ENCODE assay signal across 28 cellular contexts in genomic region chr14:34137001-34137400, GRCh38.
DNase-seq lines count a peak whose midpoint lies in the region; FAIRE-seq and TF ChIP-seq lines count a peak whose summit lies in the region.
"Had no signal": no experiment of that assay in that cellular context is flagged by ENCODE, and none has a peak within 500 bp of the region (broad histone marks: within the 10 kb centered on the region; RNA-seq: fewer than 3 reads in every experiment).

No MANE protein-coding gene starts in this region.

- no peak for FAIRE-seq in GM12892 (lab: Jason Lieb, UNC)
- FAIRE-seq: kidney had no signal

- no peak for TF ChIP-seq CTCF in epithelial cell of esophagus (IDR thresholded peaks at IDR 0.05; ENCODE audit: insufficient read depth, low read depth, low read length, missing control alignments)

- DNase-seq in Ammon's horn (ENCODE audit: low spot score) (peak; percentile 22), ELF-1 (ENCODE audit: low read depth, low spot score) (peak; percentile 58), NCI-H2227 treated with DMSO at 0.1 percent for 48 hours (lab: John Stamatoyannopoulos, UW) (peak; percentile 20), epithelial cell of esophagus (ENCODE audit: low read depth) (peak; percentile 45), KG1 (lab: John Stamatoyannopoulos, UW) (no peak), GM12892 (ENCODE audit: insufficient read length) (no peak), cerebellar nuclear complex (lab: John Stamatoyannopoulos, UW) (no peak)
- DNase-seq: activated CD4-positive, alpha-beta T cell treated with anti-CD3 and anti-CD28 coated beads, Interleukin-2, amount 50 U/mL, for 1 hour; activated CD4-positive, CD25-positive, alpha-beta regulatory T cell; activated gamma-delta T cell; activated naive CD8-positive, alpha-beta T cell treated with anti-CD3 and anti-CD28 coated beads, Interleukin-2, amount 10 ng/mL, durations not matched to agents 7 days and 5 days; activated T-cell treated with anti-CD3 and anti-CD28 coated beads, Interleukin-2, amount 50 U/mL, for 24 hours; AML-193; CD8-positive, alpha-beta memory T cell; endodermal cell; foreskin melanocyte; GDM1; GOT3; heart right ventricle; Kasumi-1; kidney; left ventricle myocardium superior; NCI-H1694; NCI-H446 treated with DMSO at 0.1 percent for 48 hours; stimulated activated naive CD4-positive, alpha-beta T cell had no signal

- TF ChIP-seq POLR2A in GM12892 (IDR thresholded peaks at IDR 0.05; ENCODE audit: low read depth, low read length), result no peak

- H3K4me3 ChIP-seq in epithelial cell of esophagus (ENCODE audit: low read length), result no peak overlapping the region
- H3K4me3 ChIP-seq: ascending aorta, cardiac muscle cell, heart right ventricle, smooth muscle cell had no signal

Comparison
In these comparisons a context has a peak if more than half of its experiments do, and no peak if none do; other contexts are left out.
1. DNase-seq: peak in Ammon's horn (single experiment), ELF-1 (single experiment), NCI-H2227 treated with DMSO at 0.1 percent for 48 hours (single experiment) and epithelial cell of esophagus (single experiment); none in KG1 (single experiment), GM12892 (single experiment) and cerebellar nuclear complex (0 of 2).